25 cellular contexts compared by ENCODE assay signal in the genomic region with DNA sequence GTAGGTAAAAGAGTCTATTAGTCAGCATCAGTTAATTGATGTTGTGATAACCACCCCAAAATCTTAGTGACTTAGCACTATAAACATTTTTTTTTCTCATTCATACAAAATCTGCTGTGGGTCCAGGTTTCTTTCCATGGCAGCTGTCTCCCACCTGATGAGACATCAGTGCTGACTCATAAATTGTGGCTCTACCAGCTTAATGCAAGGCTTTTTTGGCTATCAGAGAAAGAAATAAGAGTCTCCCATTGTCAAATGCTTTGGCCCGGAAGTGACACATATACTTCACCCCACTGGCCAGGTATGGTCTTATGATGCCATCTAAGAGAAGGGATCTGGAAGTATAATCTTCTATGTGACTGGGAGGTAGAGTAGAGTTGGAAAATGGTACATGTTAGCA. TPM values are rescaled to one million over a fixed set of nuclear protein-coding genes. Genes with fewer than 3 reads are reported as not detected.
DNase-seq lines count a peak whose midpoint lies in the region; ATAC-seq and TF ChIP-seq lines count a peak whose summit lies in the region.
"Had no signal": no experiment of that assay in that cellular context is flagged by ENCODE, and none has a peak within 500 bp of the region (broad histone marks: within the 10 kb centered on the region; RNA-seq: fewer than 3 reads in every experiment).

No MANE protein-coding gene starts in this region.

- H3K27me3 Mint-ChIP-seq in endothelial cell (ENCODE audit: unreplicated experiment): no peaks in the 10 kb centered on the region

- H3K4me3 Mint-ChIP-seq in endothelial cell (ENCODE audit: unreplicated experiment): no peak overlapping the region
- H3K4me3 Mint-ChIP-seq: CD4-positive, CD25-positive, alpha-beta regulatory T cell had no signal

- H3K4me1 ChIP-seq in RWPE2 (ENCODE audit: insufficient read depth, poor library complexity, severe bottlenecking) (peaks cover 7% of the 10 kb centered on the region), foreskin keratinocyte (no peaks in the 10 kb centered on the region)
- H3K4me1 ChIP-seq: BLaER1, Peyer's patch, SJSA1 had no signal

- H3K27me3 ChIP-seq in RWPE2 (ENCODE audit: insufficient read depth, poor library complexity, severe bottlenecking) (no peaks in the 10 kb centered on the region), foreskin keratinocyte (peaks cover 17% of the 10 kb centered on the region)
- H3K27me3 ChIP-seq: BLaER1, Peyer's patch had no signal

- no peaks in the 10 kb centered on the region for H3K36me3 ChIP-seq in RWPE2 (ENCODE audit: low read depth)
- H3K36me3 ChIP-seq: SJSA1 had no signal

- H3K27ac ChIP-seq in RWPE2 (ENCODE audit: poor library complexity, severe bottlenecking) (no peak overlapping the region), foreskin keratinocyte (no peak overlapping the region)
- H3K27ac ChIP-seq: BLaER1, HL-60, Peyer's patch, SJSA1 had no signal

- DNase-seq in A172 (ENCODE audit: low spot score) (peak; percentile 45), LHCN-M2 (ENCODE audit: low read depth) (peak; percentile 50), RWPE2 (ENCODE audit: low spot score) (no peak), foreskin keratinocyte (peak; percentile 43 to 72), NAMALWA (ENCODE audit: low spot score) (no peak), endothelial cell (ENCODE audit: low spot score) (no peak), COLO829 (ENCODE audit: low spot score) (no peak), NCI-H524 (lab: John Stamatoyannopoulos, UW) (no peak)
- DNase-seq: CD4-positive, CD25-positive, alpha-beta regulatory T cell; EL; GF-D8; Karpas-422; MM.1S; NCI-H1048; NCI-H1417 treated with DMSO at 0.1 percent for 48 hours; NCI-H1694 treated with DMSO at 0.1 percent for 48 hours; NCI-H2081; NCI-H2227 treated with DMSO at 0.1 percent for 48 hours; NCI-H69; Peyer's patch; Right ventricle myocardium superior had no signal

- TF ChIP-seq CTCF in RWPE2 (IDR thresholded peaks at IDR 0.05; ENCODE audit: poor library complexity, severe bottlenecking) (no peak), foreskin keratinocyte (conservative IDR thresholded peaks at IDR 0.05) (no peak), endothelial cell (IDR thresholded peaks at IDR 0.05; ENCODE audit: unreplicated experiment) (no peak)

- ATAC-seq in RWPE2 (ENCODE audit: low read depth) (peak; percentile 68; the same call in 2 of the 3 replicates), foreskin keratinocyte (peak; percentile 85)
- ATAC-seq: HCT116 had no signal

- no peak overlapping the region for H3K4me3 ChIP-seq in RWPE2 (ENCODE audit: severe bottlenecking)
- H3K4me3 ChIP-seq: BLaER1, Peyer's patch, SJSA1 had no signal

- H3K4me1 Mint-ChIP-seq in endothelial cell (ENCODE audit: unreplicated experiment): peaks cover 8% of the 10 kb centered on the region

- H3K9me3 Mint-ChIP-seq in endothelial cell (ENCODE audit: unreplicated experiment): no peaks in the 10 kb centered on the region

- H3K9me3 ChIP-seq in RWPE2 (ENCODE audit: severe bottlenecking): no peaks in the 10 kb centered on the region
- H3K9me3 ChIP-seq: Peyer's patch, SJSA1 had no signal

- H3K36me3 Mint-ChIP-seq in endothelial cell (ENCODE audit: low read depth, unreplicated experiment): peaks cover 5% of the 10 kb centered on the region

- H3K27ac Mint-ChIP-seq in endothelial cell (ENCODE audit: unreplicated experiment): no peak overlapping the region

RNA-seq across cellular contexts. Expression of gene DNAJB9, which starts 14.5 kb away (rescaled TPM):
- total RNA-seq in A172 (2014; rRNA removed; shearing (Covaris generic)): 24.1 and 67.7 TPM in 2 replicates
- total RNA-seq in LHCN-M2 (2014; rRNA removed): 29.6 and 41.9 TPM in 2 replicates
- 15.5 TPM for polyA plus RNA-seq in LHCN-M2 (2012)
- 12.4 and 15.6 TPM in 2 replicates for total RNA-seq in foreskin keratinocyte
- 8.7 and 9.6 TPM in 2 replicates for polyA plus RNA-seq in foreskin keratinocyte
- 18.6 TPM for total RNA-seq in endothelial cell (ENCODE audit: unreplicated experiment)

RNA-seq across cellular contexts. Expression of gene THAP5, which starts 14.7 kb away (rescaled TPM):
- total RNA-seq in A172 (2014; rRNA removed; shearing (Covaris generic)): 45.6 and 50.8 TPM in 2 replicates
- total RNA-seq in LHCN-M2 (2014; rRNA removed) (26.3 and 43.6 TPM in 2 replicates), foreskin keratinocyte (20.7 and 21.6 TPM in 2 replicates), endothelial cell (ENCODE audit: unreplicated experiment) (16.4 TPM)
- polyA plus RNA-seq in LHCN-M2 (2012): 6.5 TPM
- polyA plus RNA-seq in foreskin keratinocyte: 6.0 and 6.9 TPM in 2 replicates

RNA-seq across cellular contexts. Expression of gene PNPLA8, which starts 58.3 kb away (rescaled TPM):
- total RNA-seq in A172 (2014; rRNA removed; shearing (Covaris generic)): 27.3 and 40.7 TPM in 2 replicates
- total RNA-seq in LHCN-M2 (2014; rRNA removed) (33.9 and 44.5 TPM in 2 replicates), foreskin keratinocyte (16.5 and 17.4 TPM in 2 replicates), endothelial cell (ENCODE audit: unreplicated experiment) (15.6 TPM)
- 10.9 TPM for polyA plus RNA-seq in LHCN-M2 (2012)
- polyA plus RNA-seq in foreskin keratinocyte: 5.4 and 7.1 TPM in 2 replicates

Comparison
In these comparisons a context has a peak if more than half of its experiments do, and no peak if none do; other contexts are left out.
1. DNase-seq: peak in A172 (single experiment), LHCN-M2 (single experiment) and foreskin keratinocyte (2 of 2); none in RWPE2 (single experiment), NAMALWA (single experiment), endothelial cell (single experiment), COLO829 (single experiment) and NCI-H524 (0 of 2).